28 cellular contexts compared by ENCODE assay signal in the genomic region with DNA sequence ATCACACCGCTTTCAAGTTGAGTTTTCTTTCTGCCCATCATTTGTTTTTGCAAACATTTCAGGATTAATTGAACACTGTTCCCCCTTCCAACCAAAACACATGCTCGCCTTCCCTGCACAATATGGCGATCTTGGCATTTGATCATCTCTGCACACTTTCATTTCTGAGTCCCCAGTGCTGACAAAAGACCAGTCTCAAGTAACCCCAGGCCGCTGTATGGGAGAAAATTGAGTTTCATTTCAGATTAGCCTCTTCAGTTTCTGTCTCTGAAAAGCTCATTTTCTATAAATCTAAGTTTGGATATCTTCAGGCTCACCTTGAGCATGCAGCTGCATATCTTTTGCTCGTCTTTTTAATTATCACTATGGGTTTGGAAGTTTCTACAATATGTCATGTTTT.
"Had no signal": no experiment of that assay in that cellular context is flagged by ENCODE, and none has a peak within 500 bp of the region (broad histone marks: within the 10 kb centered on the region; RNA-seq: fewer than 3 reads in every experiment).

No MANE protein-coding gene starts in this region.

- H3K27me3 Mint-ChIP-seq: activated naive CD8-positive, alpha-beta T cell treated with anti-CD3 and anti-CD28 coated beads for 36 hours had no signal

- H3K9me3 ChIP-seq: body of pancreas had no signal

- H3K27ac Mint-ChIP-seq: activated B cell treated with CpG ODN at 0.5 μM for 24 hours; activated CD4-positive, alpha-beta memory T cell treated with anti-CD3 and anti-CD28 coated beads for 36 hours; activated naive CD4-positive, alpha-beta T cell treated with anti-CD3 and anti-CD28 coated beads, Interleukin-2, amount 10 ng/mL, durations not matched to agents 7 days and 5 days; activated naive CD8-positive, alpha-beta T cell treated with anti-CD3 and anti-CD28 coated beads for 36 hours; activated T-helper 1 cell treated with anti-CD3 and anti-CD28 coated beads, Interleukin-12 subunit alpha, Interleukin-12 subunit beta, Interleukin-2, Interleukin-4 antibody, amounts not matched to agents 30 ng/mL and 10 ng/mL and 1 ng/mL, durations not matched to agents 14 hours and 24 hours and 36 hours had no signal

- H3K27ac ChIP-seq: ascending aorta, body of pancreas, breast epithelium, VCaP had no signal

- H3K9me3 Mint-ChIP-seq: activated naive CD4-positive, alpha-beta T cell treated with anti-CD3 and anti-CD28 coated beads, Interleukin-2, amount 10 ng/mL, durations not matched to agents 7 days and 5 days; activated T-helper 1 cell treated with anti-CD3 and anti-CD28 coated beads, Interleukin-12 subunit alpha, Interleukin-12 subunit beta, Interleukin-2, Interleukin-4 antibody, amounts not matched to agents 30 ng/mL and 10 ng/mL and 1 ng/mL, durations not matched to agents 14 hours and 24 hours and 36 hours had no signal

- DNase-seq: activated B cell treated with CpG ODN at 0.5 μM for 24 hours; activated CD4-positive, alpha-beta memory T cell treated with anti-CD3 and anti-CD28 coated beads for 36 hours; activated CD4-positive, alpha-beta T cell treated with anti-CD3 and anti-CD28 coated beads for 4 hours; activated CD4-positive, alpha-beta T cell treated with anti-CD3 and anti-CD28 coated beads, Interleukin-2, amount 50 U/mL, for 1 hour; activated CD4-positive, CD25-positive, alpha-beta regulatory T cell treated with anti-CD3 and anti-CD28 coated beads, Interleukin-2, amount 50 U/mL, for 72 hours; activated CD8-positive, alpha-beta memory T cell treated with anti-CD3 and anti-CD28 coated beads, Interleukin-2, amount 50 U/mL, for 4 hours; activated naive CD4-positive, alpha-beta T cell treated with anti-CD3 and anti-CD28 coated beads, Interleukin-2, amount 10 ng/mL, durations not matched to agents 7 days and 5 days; activated naive CD8-positive, alpha-beta T cell treated with anti-CD3 and anti-CD28 coated beads for 36 hours; activated T-cell treated with anti-CD3 and anti-CD28 coated beads for 4 hours; activated T-cell treated with anti-CD3 and anti-CD28 coated beads, Interleukin-2, amount 50 U/mL, for 4 hours; amniotic stem cell; body of pancreas; caudate nucleus; cerebellar nuclear complex; NCI-H1105; NCI-H1417 treated with DMSO at 0.1 percent for 48 hours; NCI-H2029; NCI-H345; NCI-H524 treated with DMSO at 0.1 percent for 48 hours; Right ventricle myocardium superior; SW 1271; T-helper 1 cell; T-helper 2 cell; T-helper 9 cell had no signal

- ATAC-seq: activated T-cell treated with anti-CD3 and anti-CD28 coated beads, Interleukin-2, amount 50 U/mL, for 4 hours; body of pancreas had no signal

- H3K4me1 ChIP-seq: ascending aorta, body of pancreas, breast epithelium had no signal

- H3K27me3 ChIP-seq: ascending aorta, body of pancreas, breast epithelium had no signal

- H3K36me3 ChIP-seq: ascending aorta, breast epithelium had no signal

- H3K36me3 Mint-ChIP-seq: activated CD4-positive, alpha-beta memory T cell treated with anti-CD3 and anti-CD28 coated beads for 36 hours; activated naive CD4-positive, alpha-beta T cell treated with anti-CD3 and anti-CD28 coated beads, Interleukin-2, amount 10 ng/mL, durations not matched to agents 7 days and 5 days; activated naive CD8-positive, alpha-beta T cell treated with anti-CD3 and anti-CD28 coated beads for 36 hours had no signal

- H3K4me3 Mint-ChIP-seq: activated B cell treated with CpG ODN at 0.5 μM for 24 hours; activated CD4-positive, alpha-beta memory T cell treated with anti-CD3 and anti-CD28 coated beads for 36 hours; activated naive CD4-positive, alpha-beta T cell treated with anti-CD3 and anti-CD28 coated beads, Interleukin-2, amount 10 ng/mL, durations not matched to agents 7 days and 5 days; activated naive CD8-positive, alpha-beta T cell treated with anti-CD3 and anti-CD28 coated beads for 36 hours; activated T-cell treated with anti-CD3 and anti-CD28 coated beads, Interleukin-2, amount 50 U/mL, for 4 hours; activated T-helper 1 cell treated with anti-CD3 and anti-CD28 coated beads, Interleukin-12 subunit alpha, Interleukin-12 subunit beta, Interleukin-2, Interleukin-4 antibody, amounts not matched to agents 30 ng/mL and 10 ng/mL and 1 ng/mL, durations not matched to agents 14 hours and 24 hours and 36 hours had no signal

- H3K4me1 Mint-ChIP-seq: activated B cell treated with CpG ODN at 0.5 μM for 24 hours; activated naive CD4-positive, alpha-beta T cell treated with anti-CD3 and anti-CD28 coated beads, Interleukin-2, amount 10 ng/mL, durations not matched to agents 7 days and 5 days; activated naive CD8-positive, alpha-beta T cell treated with anti-CD3 and anti-CD28 coated beads for 36 hours had no signal

- H3K4me3 ChIP-seq: ascending aorta, body of pancreas, breast epithelium had no signal
